In the genomic region with DNA sequence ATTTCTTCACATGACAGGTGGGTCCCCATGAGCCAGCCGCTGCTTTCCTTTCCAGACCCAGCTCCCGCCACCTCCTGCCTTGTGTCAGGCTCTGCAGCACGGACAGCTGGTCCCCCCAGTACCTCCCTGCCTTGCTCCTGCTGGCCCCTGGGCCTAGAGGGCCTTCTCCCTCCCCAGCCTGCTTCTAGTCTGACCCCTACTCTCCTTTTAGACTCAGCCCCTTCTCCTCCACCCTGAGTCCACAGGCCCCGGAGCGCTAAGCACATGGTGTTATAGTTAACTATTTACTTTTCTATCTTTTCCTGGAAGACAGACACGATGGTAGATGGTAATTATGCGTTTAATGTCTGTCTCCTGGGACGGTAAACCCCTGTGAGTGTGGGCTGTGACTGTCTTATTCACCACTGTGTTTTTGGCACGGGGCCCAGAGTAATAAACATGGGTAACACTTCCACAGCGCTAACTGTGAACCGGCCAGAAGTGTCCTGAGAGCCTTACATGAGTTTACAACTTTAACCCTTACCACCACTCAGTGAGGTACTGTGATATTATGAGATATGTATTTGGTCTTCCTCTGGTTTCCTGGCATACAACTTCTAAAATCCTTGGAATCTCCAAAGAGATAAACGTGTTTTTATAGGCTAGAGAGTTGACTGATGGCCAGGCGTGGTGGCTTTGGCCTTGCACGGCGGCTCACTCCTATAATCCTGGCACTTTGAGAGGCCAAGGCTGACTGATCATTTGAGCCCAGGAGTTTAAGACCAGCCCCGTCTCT, we compare ENCODE assay signal across 1 cellular context.
TF ChIP-seq lines count a peak whose summit lies in the region.

No MANE protein-coding gene starts in this region.

TF ChIP-seq in K562, 482 proteins besides CTCF, POLR2A, EP300 and RAD21 (continues in another document):
- TF ChIP-seq ELF2 (CRISPR knock-in tag; IDR thresholded peaks at IDR 0.05) (no peak), CBX2 (IDR thresholded peaks at IDR 0.05; ENCODE audit: insufficient read depth, low read length, poor library complexity, severe bottlenecking) (no peak), JUND (IDR thresholded peaks at IDR 0.05; ENCODE audit: borderline replicate concordance, low read depth, low read length) (0 out of 2 replicates have a peak, but pooled peaks have one; percentile 3), JUND (tag; IDR thresholded peaks at IDR 0.05; ENCODE audit: borderline replicate concordance, low read depth, low read length) (no peak), POLR2AphosphoS2 (IDR thresholded peaks at IDR 0.05; ENCODE audit: low read length) (no peak), HNRNPH1 (optimal IDR thresholded peaks at IDR 0.05; ENCODE audit: low read depth, low read length) (no peak), ZSCAN29 (IDR thresholded peaks at IDR 0.05) (no peak), NFIC (IDR thresholded peaks at IDR 0.05) (peak; percentile 94), TAF9B (IDR thresholded peaks at IDR 0.05; ENCODE audit: partially characterized antibody) (no peak), CHD7 (IDR thresholded peaks at IDR 0.05; ENCODE audit: low read depth, low read length) (no peak), POLR3G (IDR thresholded peaks at IDR 0.05; ENCODE audit: extremely low read depth, insufficient read length, insufficient replicate concordance) (no peak), ATF1 (CRISPR knock-in tag; IDR thresholded peaks at IDR 0.05) (no peak), ATF1 (tag; IDR thresholded peaks at IDR 0.05) (no peak), U2AF1 (optimal IDR thresholded peaks at IDR 0.05; ENCODE audit: low read depth, low read length) (no peak), ILF3 (IDR thresholded peaks at IDR 0.05; ENCODE audit: borderline replicate concordance) (no peak), ZNF318 (IDR thresholded peaks at IDR 0.05; ENCODE audit: borderline replicate concordance in 1 of 2, low read depth in 1 of 2) (no peak), CHCHD3 (CRISPR knock-in tag; IDR thresholded peaks at IDR 0.05) (no peak), IRF1 (CRISPR knock-in tag; IDR thresholded peaks at IDR 0.05; ENCODE audit: borderline replicate concordance) (no peak), ZNF175 (CRISPR knock-in tag; IDR thresholded peaks at IDR 0.05; ENCODE audit: low read depth) (no peak), POLR2G (IDR thresholded peaks at IDR 0.05; ENCODE audit: low read depth, low read length) (no peak), MEIS2 (IDR thresholded peaks at IDR 0.05; ENCODE audit: partially characterized antibody) (no peak), PYGO2 (tag; IDR thresholded peaks at IDR 0.05) (no peak), ZBTB12 (CRISPR knock-in tag; IDR thresholded peaks at IDR 0.05) (no peak), TBL1XR1 (IDR thresholded peaks at IDR 0.05; ENCODE audit: low read length in 2 of 2) (no peak), FOXJ2 (tag; IDR thresholded peaks at IDR 0.05) (no peak)
- TF ChIP-seq, protein P1, sequence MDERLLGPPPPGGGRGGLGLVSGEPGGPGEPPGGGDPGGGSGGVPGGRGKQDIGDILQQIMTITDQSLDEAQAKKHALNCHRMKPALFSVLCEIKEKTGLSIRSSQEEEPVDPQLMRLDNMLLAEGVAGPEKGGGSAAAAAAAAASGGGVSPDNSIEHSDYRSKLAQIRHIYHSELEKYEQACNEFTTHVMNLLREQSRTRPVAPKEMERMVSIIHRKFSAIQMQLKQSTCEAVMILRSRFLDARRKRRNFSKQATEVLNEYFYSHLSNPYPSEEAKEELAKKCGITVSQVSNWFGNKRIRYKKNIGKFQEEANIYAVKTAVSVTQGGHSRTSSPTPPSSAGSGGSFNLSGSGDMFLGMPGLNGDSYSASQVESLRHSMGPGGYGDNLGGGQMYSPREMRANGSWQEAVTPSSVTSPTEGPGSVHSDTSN (CRISPR knock-in tag; IDR thresholded peaks at IDR 0.05; ENCODE audit: low read depth) = no peak
- TF ChIP-seq, protein P1 (tag; conservative IDR thresholded peaks at IDR 0.05; ENCODE audit: low read depth) = no peak
